ENCODE assay signal across 8 cellular contexts in the genomic region with DNA sequence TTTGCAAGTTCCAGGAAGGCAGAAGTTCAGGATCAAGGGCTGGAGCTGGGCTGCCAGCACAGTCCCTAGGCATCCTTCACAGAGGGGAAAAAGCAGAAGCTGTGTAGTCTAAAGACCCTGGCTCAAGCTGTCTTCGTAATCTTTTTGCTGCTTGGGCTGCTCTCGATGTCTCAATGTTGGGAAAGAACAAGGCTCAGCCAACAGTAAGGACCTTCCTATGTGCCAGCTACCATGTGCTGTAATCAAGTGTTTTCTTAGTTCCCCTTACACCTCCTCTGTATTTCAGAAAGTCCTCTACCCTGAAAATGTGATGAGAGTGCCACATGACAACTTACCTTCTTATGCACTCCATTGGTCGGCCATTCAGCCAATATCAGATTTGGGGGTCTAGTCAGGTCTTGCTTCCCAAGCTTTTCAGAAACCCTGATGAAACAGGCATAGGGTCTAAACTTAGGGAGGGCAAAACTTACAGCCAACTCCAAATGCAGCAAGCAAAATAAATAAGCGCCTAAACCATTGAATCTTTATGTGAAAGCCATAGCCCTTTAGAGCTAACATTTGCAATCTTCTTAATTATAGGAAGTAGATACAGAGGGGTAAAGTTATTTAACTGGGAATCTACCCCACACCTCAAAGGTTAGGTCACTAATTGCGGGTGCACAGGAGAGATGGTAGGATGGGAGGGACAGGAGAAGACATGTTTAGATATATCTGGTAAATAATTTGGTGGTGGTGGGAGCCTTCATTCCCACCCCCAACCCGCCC. TPM values are rescaled to one million over a fixed set of nuclear protein-coding genes. Genes with fewer than 3 reads are reported as not detected.
DNase-seq lines count a peak whose midpoint lies in the region; ATAC-seq and TF ChIP-seq lines count a peak whose summit lies in the region.

No MANE protein-coding gene starts in this region.

- H3K27me3 ChIP-seq in ACC112 (ENCODE audit: insufficient read depth, low read length) = no peaks in the 10 kb centered on the region
- no peaks in the 10 kb centered on the region for H3K27me3 ChIP-seq in Karpas-422 (ENCODE audit: low read length)
- H3K27me3 ChIP-seq in body of pancreas = no peaks in the 10 kb centered on the region

- H4K20me1 ChIP-seq in Karpas-422 (ENCODE audit: insufficient read depth, low read depth, low read length) = peaks cover 5% of the 10 kb centered on the region; the same call in 1 of the 2 replicates

- peak overlapping the region; percentile 78 for H3K4me2 ChIP-seq in Karpas-422 (ENCODE audit: low read depth, low read length, poor library complexity, severe bottlenecking)

- WGBS in body of pancreas, 2 donors = 28 to 31% methylated on average over 6 of the region's 6 CpGs

- H3K4me1 ChIP-seq in ACC112 (ENCODE audit: control insufficient read depth, insufficient read depth, low read length, unreplicated experiment) = peaks cover 22% of the 10 kb centered on the region
- peaks cover 39% of the 10 kb centered on the region for H3K4me1 ChIP-seq in Karpas-422 (ENCODE audit: low read length)
- H3K4me1 ChIP-seq in body of pancreas = peaks cover 25% of the 10 kb centered on the region

- H3K36me3 Mint-ChIP-seq in nephron progenitor cell (ENCODE audit: low read depth) = peaks cover 20% of the 10 kb centered on the region

- in situ Hi-C loops in ACHN (cut with HindIII; ENCODE audit: low pct_ligation_motif_present, low pct_unique_long_range_greater_than_20kb, low sequenced_read_pairs) = no loop called here

- no peak for ATAC-seq in body of pancreas

- H2AFZ ChIP-seq in ACC112 (ENCODE audit: low read length, unreplicated experiment) (no peak overlapping the region), Karpas-422 (ENCODE audit: low read length) (no peak overlapping the region)

- H3K9me3 ChIP-seq in Karpas-422 (ENCODE audit: low read length) (no peaks in the 10 kb centered on the region), body of pancreas (no peaks in the 10 kb centered on the region)

- H3K9me2 ChIP-seq in Karpas-422 (replicated peaks; ENCODE audit: insufficient read depth, low read length) = no peaks in the 10 kb centered on the region

- H3K4me1 Mint-ChIP-seq in nephron progenitor cell = peaks cover 40% of the 10 kb centered on the region

- H3K79me2 ChIP-seq in ACC112 (ENCODE audit: control insufficient read depth, insufficient read depth, low read length, unreplicated experiment) (peaks cover 35% of the 10 kb centered on the region), Karpas-422 (ENCODE audit: low read length) (peaks cover 37% of the 10 kb centered on the region)

- no peaks in the 10 kb centered on the region for H3K27me3 Mint-ChIP-seq in nephron progenitor cell (ENCODE audit: low read depth, poor library complexity)

- peaks cover 9% of the 10 kb centered on the region; the same call in 1 of the 2 replicates for H3K36me3 ChIP-seq in ACC112 (ENCODE audit: insufficient read depth, low read length)
- H3K36me3 ChIP-seq in Karpas-422 (ENCODE audit: insufficient read depth, low read length) = peaks cover 6% of the 10 kb centered on the region
- H3K36me3 ChIP-seq in body of pancreas (replicated peaks in 1 of 2; ENCODE audit: insufficient read depth in 1 of 2, low read depth in 2 of 2) = no peaks in the 10 kb centered on the region

- intact Hi-C loops in body of pancreas (cut with DNase I) = loop anchor here (10.0 kb wide), 2 partner anchors 61 to 471 kb away; partner anchors contain the start of gene ARL8B

- peak overlapping the region; percentile 62 for H3K9ac ChIP-seq in Karpas-422 (ENCODE audit: low read length)

- H3K27ac ChIP-seq in ACC112 (ENCODE audit: low read depth, low read length) (peak overlapping the region; percentile 75; the same call in 1 of the 2 replicates), Karpas-422 (ENCODE audit: low read length) (no peak overlapping the region), body of pancreas (peak overlapping the region; percentile 70 to 99 (median 86))

- H3K4me3 Mint-ChIP-seq in nephron progenitor cell = peak overlapping the region; percentile 88

- no peaks in the 10 kb centered on the region for H3K9me3 Mint-ChIP-seq in nephron progenitor cell

- DNase-seq in Karpas-422 (no peak), body of pancreas (peak in 2 of 4 donors; percentile 10 to 58), nephron progenitor cell (no peak), ACHN (no peak), NCI-H146 (lab: John Stamatoyannopoulos, UW) (no peak), NCI-H2107 treated with DMSO at 0.1 percent for 48 hours (lab: John Stamatoyannopoulos, UW; ENCODE audit: unreplicated experiment) (no peak)

- H3K27ac Mint-ChIP-seq in nephron progenitor cell = no peak overlapping the region

- H3K4me3 ChIP-seq in ACC112 (ENCODE audit: low read depth, low read length) (peak overlapping the region; percentile 80), Karpas-422 (ENCODE audit: low read length) (peak overlapping the region; percentile 73), body of pancreas (peak overlapping the region; percentile 18 to 23)

- TF ChIP-seq POLR2A in GM18526 (IDR thresholded peaks at IDR 0.05; ENCODE audit: extremely low read depth, insufficient read length) (peak; percentile 45), body of pancreas (IDR thresholded peaks at IDR 0.05) (no peak)

- no peak for TF ChIP-seq CTCF in body of pancreas (IDR thresholded peaks at IDR 0.05)
- TF ChIP-seq CTCF in nephron progenitor cell (IDR thresholded peaks at IDR 0.05) = no peak

RNA-seq across cellular contexts. Expression of gene EDEM1, which starts 1.2 kb away (rescaled TPM):
- 68.8 and 134 TPM in 2 replicates for total RNA-seq in Karpas-422 (2014; rRNA removed; shearing (Covaris generic); ENCODE audit: low replicate concordance)
- 10 to 100 TPM; 23.9 to 46.1 TPM for total RNA-seq in body of pancreas

Comparison
In these comparisons a context has a peak if more than half of its experiments do, and no peak if none do; other contexts are left out.
1. H3K4me3 ChIP-seq: peak in every context shown above with its lines; median percentile 80 in ACC112; 73 in Karpas-422; 20 in body of pancreas.